ENCODE assay signal across 9 cellular contexts in the genomic region with DNA sequence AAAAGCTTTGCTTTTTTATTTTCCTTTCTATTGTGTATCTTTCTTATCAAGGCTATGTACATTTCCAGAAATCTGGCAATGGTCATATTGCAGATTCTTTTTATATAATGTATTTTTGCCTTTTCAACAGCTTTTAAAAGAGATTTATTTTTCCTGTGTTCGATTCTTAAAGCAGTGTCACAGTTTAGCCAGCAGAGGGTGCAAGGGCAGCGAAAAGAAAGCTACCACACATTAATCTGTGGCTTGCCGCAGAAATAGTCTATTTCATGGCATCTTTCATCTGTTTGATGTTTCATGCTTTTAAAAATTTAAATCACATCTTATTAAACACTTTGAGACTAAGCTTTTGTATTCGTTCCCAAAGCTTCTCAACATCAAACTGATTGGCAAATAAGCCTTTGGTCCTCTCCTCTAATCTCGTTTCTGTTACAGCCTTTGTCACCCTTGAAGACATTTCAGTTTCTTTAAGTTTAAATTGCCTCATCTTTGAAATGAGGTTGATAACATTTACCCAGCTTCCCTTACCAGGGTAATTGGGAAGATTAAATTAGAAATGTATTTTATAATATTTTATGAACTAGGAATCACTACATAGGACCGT.
DNase-seq lines count a peak whose midpoint lies in the region; ATAC-seq, FAIRE-seq and TF ChIP-seq lines count a peak whose summit lies in the region.
"Had no signal": no experiment of that assay in that cellular context is flagged by ENCODE, and none has a peak within 500 bp of the region (broad histone marks: within the 10 kb centered on the region; RNA-seq: fewer than 3 reads in every experiment).

No MANE protein-coding gene starts in this region.

- no peak overlapping the region for H3K4me3 ChIP-seq in neutrophil (ENCODE audit: low read depth in 1 of 2, low read length in 1 of 2)
- no peak overlapping the region for H3K4me3 ChIP-seq in lower leg skin (ENCODE audit: low read depth, poor library complexity, severe bottlenecking)
- H3K4me3 ChIP-seq: BLaER1 treated with 17β-estradiol and CSF1 and Interleukin-3, amounts not matched to agents 10 nM and 100 nM had no signal

- no peak overlapping the region for H3K27ac Mint-ChIP-seq in T-helper 17 cell

- intact Hi-C loops in lower leg skin (cut with DNase I; ENCODE audit: low total_unique reads) = no loop called here

- H3K27me3 Mint-ChIP-seq in T-helper 17 cell = no peaks in the 10 kb centered on the region

- peak; percentile 15 for DNase-seq in NCI-H1105 treated with DMSO at 0.1 percent for 48 hours (lab: John Stamatoyannopoulos, UW)
- no peak for DNase-seq in NCI-H1105 (lab: John Stamatoyannopoulos, UW)
- peak in 1 of 3 donors; percentile 11 for DNase-seq in T-helper 17 cell
- no peak for DNase-seq in lower leg skin (ENCODE audit: low spot score in 2 of 2)

- peak; percentile 60 for FAIRE-seq in endometrium (lab: Jason Lieb, UNC)

- no peak overlapping the region for H3K4me3 Mint-ChIP-seq in T-helper 17 cell

- no peak overlapping the region for H3K27ac ChIP-seq in neutrophil
- H3K27ac ChIP-seq: BLaER1 treated with 17β-estradiol and CSF1 and Interleukin-3, amounts not matched to agents 10 nM and 100 nM had no signal

- H3K36me3 Mint-ChIP-seq in T-helper 17 cell (ENCODE audit: low read depth) = peaks cover 5% of the 10 kb centered on the region

- H3K9me3 ChIP-seq in T-helper 17 cell (ENCODE audit: control insufficient read depth, low read length, poor library complexity, severe bottlenecking) (no peaks in the 10 kb centered on the region), neutrophil (no peaks in the 10 kb centered on the region)
- H3K9me3 ChIP-seq: BLaER1 treated with 17β-estradiol and CSF1 and Interleukin-3, amounts not matched to agents 10 nM and 100 nM had no signal

- H3K4me1 Mint-ChIP-seq in T-helper 17 cell = peaks cover 7% of the 10 kb centered on the region

- H3K36me3 ChIP-seq in neutrophil = peaks cover 56% of the 10 kb centered on the region

- ATAC-seq in HG03354 (IDR thresholded peaks at IDR 0.05; ENCODE audit: poor library complexity, severe bottlenecking, unreplicated experiment) = peak; percentile 25
- ATAC-seq in T-helper 17 cell = peak; percentile 68
- no peak for ATAC-seq in GM21528 (IDR thresholded peaks at IDR 0.05; ENCODE audit: low FRiP score, unreplicated experiment)

- no peaks in the 10 kb centered on the region for H3K27me3 ChIP-seq in neutrophil
- H3K27me3 ChIP-seq: BLaER1 treated with 17β-estradiol and CSF1 and Interleukin-3, amounts not matched to agents 10 nM and 100 nM had no signal

- WGBS in lower leg skin, 2 donors = 45 to 49% methylated on average over 6 of the region's 6 CpGs

- TF ChIP-seq POLR2A in lower leg skin (IDR thresholded peaks at IDR 0.05) = no peak

- H3K4me1 ChIP-seq in neutrophil (ENCODE audit: control insufficient read depth in 1 of 2, insufficient read depth in 1 of 2, low read depth in 1 of 2, low read length in 1 of 2) = no peaks in the 10 kb centered on the region

- TF ChIP-seq CTCF in neutrophil (IDR thresholded peaks at IDR 0.05) (peak; percentile 19), lower leg skin (IDR thresholded peaks at IDR 0.05) (no peak)
